ENCODE assay signal across 3 cellular contexts in genomic region chr1:94164885-94165284, GRCh38. TPM values are rescaled to one million over a fixed set of nuclear protein-coding genes. Genes with fewer than 3 reads are reported as not detected.
"Had no signal": no experiment of that assay in that cellular context is flagged by ENCODE, and none has a peak within 500 bp of the region (broad histone marks: within the 10 kb centered on the region; RNA-seq: fewer than 3 reads in every experiment).

No MANE protein-coding gene starts in this region.

RNA-seq across cellular contexts. Expression of gene ABCA4, which starts 43.9 kb away (rescaled TPM):
- total RNA-seq: OCI-LY7, SK-MEL-5, T-cell had no signal
